In genomic region chr5:37915078-37915736, GRCh38 we compare ENCODE assay signal across 1 cellular context.
TF ChIP-seq lines count a peak whose summit lies in the region.

No MANE protein-coding gene starts in this region.

TF ChIP-seq in GM23338, 12 proteins besides CTCF, POLR2A, EP300 and RAD21 (continued from another document):
- TF ChIP-seq REST (IDR thresholded peaks at IDR 0.05; ENCODE audit: unreplicated experiment) = no peak
